In the genomic region with DNA sequence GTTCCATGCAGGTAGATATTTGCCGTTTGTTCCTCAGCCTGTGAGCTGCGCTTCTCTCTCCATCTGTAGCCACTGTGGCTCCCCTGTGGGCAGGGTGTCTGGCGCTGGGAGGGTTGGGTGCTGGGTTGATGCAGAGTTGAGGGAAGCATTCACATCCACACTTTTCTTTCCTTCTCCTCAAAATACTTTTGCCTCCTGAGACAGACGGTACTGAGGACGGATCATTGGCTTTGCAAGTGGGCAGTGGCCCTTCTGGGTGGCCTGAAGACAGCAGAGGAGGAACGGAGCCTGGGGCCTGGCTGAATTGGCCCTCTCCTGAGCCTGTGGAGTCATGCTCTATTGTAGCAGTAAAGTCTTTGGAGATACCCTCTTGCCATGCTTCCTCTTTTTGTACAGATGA, we compare ENCODE assay signal across 22 cellular contexts. TPM values are rescaled to one million over a fixed set of nuclear protein-coding genes. Genes with fewer than 3 reads are reported as not detected.
DNase-seq lines count a peak whose midpoint lies in the region; ATAC-seq and TF ChIP-seq lines count a peak whose summit lies in the region.
"Had no signal": no experiment of that assay in that cellular context is flagged by ENCODE, and none has a peak within 500 bp of the region (broad histone marks: within the 10 kb centered on the region; RNA-seq: fewer than 3 reads in every experiment).

No MANE protein-coding gene starts in this region.

- no peaks in the 10 kb centered on the region for H3K9me3 ChIP-seq in ascending aorta
- peaks cover 15% of the 10 kb centered on the region for H3K9me3 ChIP-seq in endodermal cell (ENCODE audit: control insufficient read depth, low read length)
- no peaks in the 10 kb centered on the region for H3K9me3 ChIP-seq in thyroid gland
- H3K9me3 ChIP-seq: heart left ventricle, prostate gland, upper lobe of left lung had no signal

- no peak overlapping the region for H3K4me3 ChIP-seq in ascending aorta
- H3K4me3 ChIP-seq in endodermal cell (ENCODE audit: low read length) = no peak overlapping the region
- no peak overlapping the region for H3K4me3 ChIP-seq in thyroid gland (replicated peaks in 1 of 3)
- H3K4me3 ChIP-seq: heart left ventricle, prostate gland, upper lobe of left lung had no signal

- 94 to 100% methylated on average over 2 to 4 of the region's 6 CpGs for WGBS in endodermal cell (ENCODE audit: insufficient coverage in 1 of 2, insufficient read length in 1 of 2), 2 experiments
- WGBS in thyroid gland, 2 donors = 47 to 53% methylated on average over 5 to 6 of the region's 6 CpGs

- no peak overlapping the region for H3K4me3 Mint-ChIP-seq in endodermal cell
- H3K4me3 Mint-ChIP-seq in naive thymus-derived CD8-positive, alpha-beta T cell = peak overlapping the region in 1 of 10 donors; percentile 28
- H3K4me3 Mint-ChIP-seq: activated B cell treated with CpG ODN at 0.5 μM for 24 hours; central memory CD8-positive, alpha-beta T cell; H9; stimulated activated naive CD8-positive, alpha-beta T cell treated with anti-CD3 and anti-CD28 coated beads, Interleukin-15, amount 100 ng/mL, for 72 hours had no signal

- POLR2A ChIA-PET in naive thymus-derived CD8-positive, alpha-beta T cell (lab: Charles Lee) = no interaction called here

- H3K27ac ChIP-seq in ascending aorta (peak overlapping the region; percentile 62 to 66), endodermal cell (ENCODE audit: low read depth, low read length) (no peak overlapping the region), thyroid gland (peak overlapping the region in 2 of 3 donors; percentile 23 to 36)
- H3K27ac ChIP-seq: epithelial cell of prostate had no signal

- H3K9ac ChIP-seq in endodermal cell (ENCODE audit: extremely low read depth, low read length, poor library complexity, severe bottlenecking) = no peak overlapping the region

- no peak for DNase-seq in ascending aorta (ENCODE audit: low spot score in 2 of 2)
- DNase-seq in endodermal cell = no peak
- peak in 1 of 10 donors; percentile 13 for DNase-seq in naive thymus-derived CD8-positive, alpha-beta T cell
- DNase-seq in thyroid gland = peak; percentile 12 to 35
- no peak for DNase-seq in NCI-H128 (lab: John Stamatoyannopoulos, UW; ENCODE audit: unreplicated experiment)
- DNase-seq: activated B cell treated with CpG ODN at 0.5 μM for 24 hours; activated CD4-positive, alpha-beta T cell treated with anti-CD3 and anti-CD28 coated beads, Interleukin-2, amount 50 U/mL, for 48 hours; DMS79 treated with DMSO at 0.1 percent for 48 hours; H9; mammary epithelial cell; NCI-H2029 treated with DMSO at 0.1 percent for 48 hours; NCI-H2227 treated with DMSO at 0.1 percent for 48 hours; stimulated activated naive CD8-positive, alpha-beta T cell treated with anti-CD3 and anti-CD28 coated beads, Interleukin-15, amount 100 ng/mL, for 72 hours had no signal

- no peaks in the 10 kb centered on the region for H3K36me3 Mint-ChIP-seq in endodermal cell (ENCODE audit: low read depth)
- H3K36me3 Mint-ChIP-seq in naive thymus-derived CD8-positive, alpha-beta T cell = peaks cover 0 to 5% (median 2%) of the 10 kb centered on the region in 3 donors

- peaks cover 4% of the 10 kb centered on the region for H3K9me3 Mint-ChIP-seq in endodermal cell
- H3K9me3 Mint-ChIP-seq in naive thymus-derived CD8-positive, alpha-beta T cell = peaks cover 0 to 1% (median 0%) of the 10 kb centered on the region in 9 donors
- H3K9me3 Mint-ChIP-seq: activated B cell treated with CpG ODN at 0.5 μM for 24 hours; central memory CD8-positive, alpha-beta T cell; stimulated activated naive CD8-positive, alpha-beta T cell treated with anti-CD3 and anti-CD28 coated beads, Interleukin-15, amount 100 ng/mL, for 72 hours had no signal

- intact Hi-C loops in ascending aorta (cut with DNase I) = no loop called here
- intact Hi-C loops in thyroid gland (cut with DNase I) = no loop called here

- no peak for TF ChIP-seq POLR2A in thyroid gland (IDR thresholded peaks at IDR 0.05)

- H3K27me3 ChIP-seq in ascending aorta = no peaks in the 10 kb centered on the region
- H3K27me3 ChIP-seq in endodermal cell (ENCODE audit: control insufficient read depth, insufficient read depth, low read length, poor library complexity, severe bottlenecking) = peaks cover 15% of the 10 kb centered on the region
- no peaks in the 10 kb centered on the region for H3K27me3 ChIP-seq in thyroid gland
- H3K27me3 ChIP-seq: heart left ventricle, upper lobe of left lung had no signal

- peaks cover 7% of the 10 kb centered on the region for H3K4me1 Mint-ChIP-seq in endodermal cell
- H3K4me1 Mint-ChIP-seq in naive thymus-derived CD8-positive, alpha-beta T cell = peaks cover 19 to 36% (median 31%) of the 10 kb centered on the region in 4 donors

- no peak for ATAC-seq in naive thymus-derived CD8-positive, alpha-beta T cell
- no peak for ATAC-seq in HG02763 (IDR thresholded peaks at IDR 0.05; ENCODE audit: unreplicated experiment)
- ATAC-seq in GM21576 (IDR thresholded peaks at IDR 0.05; ENCODE audit: unreplicated experiment) = no peak
- ATAC-seq: activated naive CD4-positive, alpha-beta T cell treated with anti-CD3 and anti-CD28 coated beads, Interleukin-2, amount 50 U/mL, for 72 hours; Panc1; stimulated activated naive CD8-positive, alpha-beta T cell treated with anti-CD3 and anti-CD28 coated beads, Interleukin-15, amount 100 ng/mL, for 72 hours had no signal

- H3K36me3 ChIP-seq in ascending aorta (no peaks in the 10 kb centered on the region), endodermal cell (ENCODE audit: control insufficient read depth, insufficient read depth, low read length) (no peaks in the 10 kb centered on the region), thyroid gland (no peaks in the 10 kb centered on the region)
- H3K36me3 ChIP-seq: heart left ventricle, prostate gland, upper lobe of left lung had no signal

- H3K4me1 ChIP-seq in ascending aorta (peaks cover 7 to 16% of the 10 kb centered on the region in 2 donors), endodermal cell (ENCODE audit: control insufficient read depth, insufficient read depth, low read length) (no peaks in the 10 kb centered on the region), thyroid gland (peaks cover 7 to 14% of the 10 kb centered on the region in 2 donors)

- H3K27ac Mint-ChIP-seq in endodermal cell = peak overlapping the region; percentile 66
- peak overlapping the region in 6 of 10 donors; percentile 20 to 87 (median 40) for H3K27ac Mint-ChIP-seq in naive thymus-derived CD8-positive, alpha-beta T cell
- H3K27ac Mint-ChIP-seq: H9; stimulated activated naive CD8-positive, alpha-beta T cell treated with anti-CD3 and anti-CD28 coated beads, Interleukin-15, amount 100 ng/mL, for 72 hours had no signal

- TF ChIP-seq CTCF in ascending aorta (IDR thresholded peaks at IDR 0.05) (no peak), endodermal cell (conservative IDR thresholded peaks at IDR 0.05) (no peak), thyroid gland (IDR thresholded peaks at IDR 0.05) (no peak)

- peaks cover 37% of the 10 kb centered on the region for H3K27me3 Mint-ChIP-seq in endodermal cell (ENCODE audit: insufficient read depth)
- H3K27me3 Mint-ChIP-seq in naive thymus-derived CD8-positive, alpha-beta T cell = no peaks in the 10 kb centered on the region
- H3K27me3 Mint-ChIP-seq: activated B cell treated with CpG ODN at 0.5 μM for 24 hours; central memory CD8-positive, alpha-beta T cell; stimulated activated naive CD8-positive, alpha-beta T cell treated with anti-CD3 and anti-CD28 coated beads, Interleukin-15, amount 100 ng/mL, for 72 hours had no signal

RNA-seq across cellular contexts. Expression of gene NKD1, which starts 43.0 kb away (rescaled TPM):
- total RNA-seq in ascending aorta (33.2 TPM), endodermal cell (1 to 10 TPM; 7.0 to 9.5 TPM), thyroid gland (10 to 100 TPM in 1 of 4 donors, 1 to 10 TPM in 1, under 1 TPM in 2; 0.63 to 13.8 (median 1.1) TPM)
- 32.4 TPM for polyA plus RNA-seq in endodermal cell (2013, experiment 1 of 2)
- 20.2 TPM for polyA plus RNA-seq in endodermal cell (2013, experiment 2 of 2)
- 1 to 10 TPM; 4.1 to 5.9 TPM for total RNA-seq in naive thymus-derived CD8-positive, alpha-beta T cell
- polyA plus RNA-seq in naive thymus-derived CD8-positive, alpha-beta T cell = 1 to 10 TPM in 1 of 3 donors, under 1 TPM in 2; 0.07 to 1.4 (median 0.44) TPM

Comparison
In these comparisons a context has a peak if more than half of its experiments do, and no peak if none do; other contexts are left out.
1. DNase-seq: peak in thyroid gland (2 of 2); none in ascending aorta (0 of 2), endodermal cell (single experiment) and NCI-H128 (single experiment).